Comparison of ENCODE assay signal across 8 cellular contexts in genomic region chr6:79713701-79714322, GRCh38.
DNase-seq lines count a peak whose midpoint lies in the region; FAIRE-seq and TF ChIP-seq lines count a peak whose summit lies in the region.

No MANE protein-coding gene starts in this region.

- no peaks in the 10 kb centered on the region for H3K9me2 ChIP-seq in SK-N-SH

- H3K4me3 ChIP-seq in SK-N-SH (ENCODE audit: low read depth in 2 of 2, low read length in 1 of 2): no peak overlapping the region; a peak in 1 of 4 replicates

- H3K4me1 Mint-ChIP-seq in brain: peaks cover 18% of the 10 kb centered on the region

- TF ChIP-seq EP300 in SK-N-SH (IDR thresholded peaks at IDR 0.05; ENCODE audit: borderline replicate concordance in 1 of 2, low read depth in 1 of 2, low read length in 1 of 2): no peak

- H3K79me2 ChIP-seq in SK-N-SH (ENCODE audit: insufficient read depth): no peaks in the 10 kb centered on the region

- CTCF ChIA-PET in SK-N-SH (lab: Yijun Ruan, JAX): interaction anchor here (0.6 to 11.0 kb wide), 39 partner anchors 11 to 616 kb away, joined by 3 to 106 read pairs (median 5); partner anchors contain the start of gene LCA5

- no peaks in the 10 kb centered on the region for H3K36me3 Mint-ChIP-seq in brain

- WGBS in SK-N-SH (ENCODE audit: low lambda C conversion rate): 23% methylated on average over 5 of the region's 5 CpGs

- H3K27ac ChIP-seq in SK-N-SH (ENCODE audit: low read depth in 2 of 2, low read length in 1 of 2): no peak overlapping the region

- no peaks in the 10 kb centered on the region for H4K20me1 ChIP-seq in SK-N-SH (ENCODE audit: insufficient read depth)

- no peak overlapping the region for H2AFZ ChIP-seq in SK-N-SH (ENCODE audit: low read depth)

- no peaks in the 10 kb centered on the region for H3K27me3 Mint-ChIP-seq in brain

- no peaks in the 10 kb centered on the region for H3K36me3 ChIP-seq in SK-N-SH (replicated peaks in 1 of 2; ENCODE audit: control insufficient read depth in 1 of 2, insufficient read depth in 2 of 2, low read length in 1 of 2)

- H3K27me3 ChIP-seq in SK-N-SH (ENCODE audit: insufficient read depth): no peaks in the 10 kb centered on the region

- DNase-seq in COLO668 (lab: John Stamatoyannopoulos, UW; ENCODE audit: unreplicated experiment) (peak; percentile 45), GM19239 (ENCODE audit: insufficient read length, low spot score) (peak; percentile 5), HuH-7 (ENCODE audit: low spot score) (peak; percentile 34), SK-N-SH (peak; percentile 53), kidney tubule cell (ENCODE audit: low spot score) (peak; percentile 51), NOMO-1 treated with dmso at 0.1 percent for 144 hours (lab: John Stamatoyannopoulos, UW; ENCODE audit: unreplicated experiment) (no peak)
- DNase-seq in stimulated activated CD8-positive, alpha-beta memory T cell treated with anti-CD3 and anti-CD28 coated beads, Interleukin-2, amount 100 ng/mL, for 1 hour (ENCODE audit: low read depth in 2 of 2): peak; percentile 17

- H3K4me1 ChIP-seq in SK-N-SH (ENCODE audit: control insufficient read depth in 1 of 2, insufficient read depth in 2 of 2, low read depth in 1 of 2, low read length in 1 of 2): peaks cover 0 to 5% of the 10 kb centered on the region in 2 experiments; a peak in 1 of 4 replicates

- no peak overlapping the region for H3K4me2 ChIP-seq in SK-N-SH

- TF ChIP-seq CTCF in SK-N-SH (IDR thresholded peaks at IDR 0.05) (peak; percentile 78), brain (conservative IDR thresholded peaks at IDR 0.05) (peak; percentile 70 to 81)

- no peak overlapping the region for H3K4me3 Mint-ChIP-seq in brain

- H3K9me3 ChIP-seq in SK-N-SH: no peaks in the 10 kb centered on the region

- peak overlapping the region in 2 of 5 experiments; percentile 19 to 30 for H3K27ac Mint-ChIP-seq in brain

- POLR2A ChIA-PET in SK-N-SH (lab: Yijun Ruan, JAX): interaction anchor here (0.7 kb wide), 1 partner anchor 636 kb away, joined by 3 read pairs; the partner anchor contains the start of gene PHIP

- H3F3A ChIP-seq in SK-N-SH (replicated peaks; ENCODE audit: insufficient read depth): no peaks in the 10 kb centered on the region

- peak; percentile 90 for TF ChIP-seq RAD21 in SK-N-SH (IDR thresholded peaks at IDR 0.05; ENCODE audit: low read length)

- H3K9ac ChIP-seq in SK-N-SH: no peak overlapping the region

- FAIRE-seq in GM19239 (lab: Jason Lieb, UNC): peak; percentile 78

- no peaks in the 10 kb centered on the region for H3K9me3 Mint-ChIP-seq in brain

TF ChIP-seq in SK-N-SH, 30 proteins besides CTCF, POLR2A, EP300 and RAD21:
- TF ChIP-seq NFIC (IDR thresholded peaks at IDR 0.05; ENCODE audit: borderline replicate concordance) (no peak), CHD2 (IDR thresholded peaks at IDR 0.05; ENCODE audit: low read length, partially characterized antibody) (no peak), FOXJ3 (CRISPR knock-in tag; IDR thresholded peaks at IDR 0.05) (no peak), SMC3 (IDR thresholded peaks at IDR 0.05; ENCODE audit: low read depth, low read length) (peak; percentile 64), TEAD4 (IDR thresholded peaks at IDR 0.05; ENCODE audit: borderline replicate concordance, insufficient read depth) (no peak), SIN3A (IDR thresholded peaks at IDR 0.05; ENCODE audit: borderline replicate concordance, low read depth, low read length) (no peak), JUND (IDR thresholded peaks at IDR 0.05) (no peak), POLR2AphosphoS5 (IDR thresholded peaks at IDR 0.05; ENCODE audit: low read depth, low read length) (no peak), YY1 (IDR thresholded peaks at IDR 0.05; ENCODE audit: low read depth) (no peak)
